Comparison of ENCODE assay signal across 25 cellular contexts in the genomic region with DNA sequence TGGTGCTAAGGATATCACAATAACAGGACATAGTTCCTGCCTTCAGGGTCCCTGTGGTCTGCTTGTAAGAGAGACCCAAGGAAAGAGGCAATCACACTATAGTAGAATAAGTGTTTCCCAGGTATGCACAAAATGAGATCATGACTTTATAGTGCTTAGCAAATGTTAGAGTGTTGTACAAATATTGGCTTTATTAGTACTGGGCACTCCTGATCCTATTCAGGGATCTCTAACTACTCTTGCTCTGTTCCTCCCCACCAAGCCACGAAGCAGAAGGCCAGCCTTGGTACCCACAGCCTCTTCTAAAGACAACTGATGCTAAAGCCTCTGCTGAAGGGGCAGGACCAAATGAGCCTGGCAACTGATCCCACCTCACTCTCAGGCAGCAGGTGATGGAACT.
"Had no signal": no experiment of that assay in that cellular context is flagged by ENCODE, and none has a peak within 500 bp of the region (broad histone marks: within the 10 kb centered on the region; RNA-seq: fewer than 3 reads in every experiment).

No MANE protein-coding gene starts in this region.

- H3K9me3 ChIP-seq: ovary, psoas muscle, right lobe of liver, sigmoid colon, stomach, thoracic aorta, thyroid gland, tibial nerve, upper lobe of left lung, uterus had no signal

- H3K27ac ChIP-seq: neural progenitor cell, ovary, parathyroid adenoma, psoas muscle, right lobe of liver, sigmoid colon, stomach, thoracic aorta, thyroid gland, tibial nerve, upper lobe of left lung, uterus had no signal

- H3K4me1 ChIP-seq: neural progenitor cell, parathyroid adenoma, psoas muscle, thyroid gland, upper lobe of left lung, uterus had no signal

- H3K36me3 ChIP-seq: neural progenitor cell, ovary, right lobe of liver, sigmoid colon, stomach, thoracic aorta, thyroid gland, tibial nerve, upper lobe of left lung, uterus had no signal

- DNase-seq: natural killer cell; occipital lobe; ovary; posterior cingulate gyrus; psoas muscle; right cardiac atrium; right lobe of liver; sigmoid colon; small intestine; stimulated activated CD4-positive, alpha-beta T cell treated with anti-CD3 and anti-CD28 coated beads, Interleukin-15, amount 100 ng/mL, for 24 hours; stimulated activated CD4-positive, alpha-beta T cell treated with anti-CD3 and anti-CD28 coated beads, Interleukin-2, amount 100 ng/mL, for 24 hours; stimulated activated CD4-positive, alpha-beta T cell treated with anti-CD3 and anti-CD28 coated beads, Interleukin-2, amount 100 ng/mL, for 48 hours; stimulated activated CD4-positive, alpha-beta T cell treated with anti-CD3 and anti-CD28 coated beads, Interleukin-4, amount 100 ng/mL, for 24 hours; stimulated activated naive B cell treated with anti-CD40 and anti-IgM and Interleukin-4, amounts not matched to agents 10 μg/mL and 1 μg/mL and 100 μg/mL, for 72 hours; stimulated activated naive CD4-positive, alpha-beta T cell treated with Interleukin-2 at 50 U/mL for 16 hours; stomach; thyroid gland; trophoblast cell; upper lobe of left lung; uterus had no signal

- ATAC-seq: natural killer cell; psoas muscle; right cardiac atrium; right lobe of liver; stimulated activated effector memory CD8-positive, alpha-beta T cell treated with anti-CD3 and anti-CD28 coated beads, Interleukin-12 subunit alpha, Interleukin-12 subunit beta, amount 100 ng/mL, for 72 hours; stimulated activated naive B cell treated with anti-CD40 and anti-IgM and Interleukin-4, amounts not matched to agents 10 μg/mL and 1 μg/mL and 100 μg/mL, for 72 hours had no signal

- H3K4me3 ChIP-seq: neural progenitor cell, ovary, psoas muscle, right lobe of liver, sigmoid colon, stomach, thoracic aorta, thyroid gland, tibial nerve, upper lobe of left lung, uterus had no signal

- H3K27me3 ChIP-seq: neural progenitor cell, ovary, right lobe of liver, sigmoid colon, stomach, thyroid gland, tibial nerve, upper lobe of left lung, uterus had no signal
